ENCODE assay signal across 30 cellular contexts in the genomic region with DNA sequence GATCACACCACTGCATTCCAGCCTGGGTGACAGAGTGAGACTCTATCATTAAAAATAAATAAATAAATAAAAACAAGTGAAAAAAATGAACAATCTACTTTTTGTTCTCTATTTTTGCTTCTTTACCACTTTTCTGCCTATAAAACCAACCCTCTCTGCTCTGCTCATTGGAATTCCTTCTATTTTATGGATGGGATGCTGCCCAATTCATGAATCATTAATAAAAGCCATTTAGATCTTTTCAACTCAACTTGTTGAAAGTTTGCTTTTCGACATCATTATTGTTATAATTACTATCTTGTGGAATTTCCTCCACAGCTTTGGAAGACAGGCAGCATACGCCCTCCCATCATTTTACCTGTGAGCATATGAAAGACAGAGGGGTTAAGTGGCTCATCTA.
"Had no signal": no experiment of that assay in that cellular context is flagged by ENCODE, and none has a peak within 500 bp of the region (broad histone marks: within the 10 kb centered on the region; RNA-seq: fewer than 3 reads in every experiment).

No MANE protein-coding gene starts in this region.

- FAIRE-seq: colon, endometrium, endothelial cell of umbilical vein, frontal cortex had no signal

- H3K4me3 Mint-ChIP-seq: dendritic cell treated with granulocyte-macrophage colony-stimulating factor and Interleukin-4, amounts not matched to agents 40 ng/mL and 50 ng/mL, for 4 days; effector memory CD8-positive, alpha-beta T cell; endodermal cell had no signal

- H3K4me2 ChIP-seq: hepatocyte had no signal

- ATAC-seq: effector memory CD8-positive, alpha-beta T cell; esophagus mucosa; foreskin keratinocyte; gastrocnemius medialis; gastroesophageal sphincter; heart left ventricle; heart right ventricle had no signal

- H3K9me3 Mint-ChIP-seq: dendritic cell treated with granulocyte-macrophage colony-stimulating factor and Interleukin-4, amounts not matched to agents 40 ng/mL and 50 ng/mL, for 4 days; effector memory CD8-positive, alpha-beta T cell had no signal

- H2AFZ ChIP-seq: hepatocyte had no signal

- H3K4me1 ChIP-seq: colonic mucosa, esophagus squamous epithelium had no signal

- DNase-seq: colonic mucosa; cortex of kidney; dermis blood vessel endothelial cell; dorsolateral prefrontal cortex; effector CD4-positive, alpha-beta T cell; effector CD8-positive, alpha-beta T cell; effector memory CD4-positive, alpha-beta T cell; effector memory CD8-positive, alpha-beta T cell; endodermal cell; erythroblast; esophagus squamous epithelium; foreskin fibroblast; foreskin keratinocyte; foreskin melanocyte; gastrocnemius medialis; glutamatergic neuron; head of caudate nucleus; heart left ventricle; heart right ventricle had no signal

- H3K9me3 ChIP-seq: colonic mucosa, esophagus muscularis mucosa, esophagus squamous epithelium, gastrocnemius medialis, gastroesophageal sphincter, heart left ventricle, heart right ventricle had no signal

- H3K27me3 Mint-ChIP-seq: dendritic cell treated with granulocyte-macrophage colony-stimulating factor and Interleukin-4, amounts not matched to agents 40 ng/mL and 50 ng/mL, for 4 days; effector memory CD8-positive, alpha-beta T cell had no signal

- H3K79me2 ChIP-seq: hepatocyte had no signal

- H3K27ac ChIP-seq: colonic mucosa, coronary artery, dorsolateral prefrontal cortex, epithelial cell of prostate, esophagus muscularis mucosa, esophagus squamous epithelium, foreskin keratinocyte, gastrocnemius medialis, gastroesophageal sphincter, heart left ventricle, heart right ventricle, hepatocyte had no signal

- H3K27me3 ChIP-seq: colonic mucosa, esophagus muscularis mucosa, esophagus squamous epithelium, foreskin keratinocyte, gastrocnemius medialis, gastroesophageal sphincter, heart right ventricle, hepatocyte had no signal

- H3K36me3 ChIP-seq: colonic mucosa, esophagus muscularis mucosa, esophagus squamous epithelium, gastrocnemius medialis, gastroesophageal sphincter, heart left ventricle, heart right ventricle had no signal

- H3K27ac Mint-ChIP-seq: dendritic cell treated with granulocyte-macrophage colony-stimulating factor and Interleukin-4, amounts not matched to agents 40 ng/mL and 50 ng/mL, for 4 days; effector memory CD8-positive, alpha-beta T cell; endodermal cell had no signal

- H3K4me3 ChIP-seq: colonic mucosa, coronary artery, dorsolateral prefrontal cortex, esophagus muscularis mucosa, esophagus squamous epithelium, gastrocnemius medialis, gastroesophageal sphincter, heart left ventricle, heart right ventricle, hepatocyte had no signal
